In genomic region chr7:123120286-123120685, GRCh38 we compare ENCODE assay signal across 24 cellular contexts.
A peak's percentile ranks its signal among the peaks of the same experiment; 100 is the strongest.
DNase-seq lines count a peak whose midpoint lies in the region; ATAC-seq and TF ChIP-seq lines count a peak whose summit lies in the region.
"Had no signal": no experiment of that assay in that cellular context is flagged by ENCODE, and none has a peak within 500 bp of the region (broad histone marks: within the 10 kb centered on the region; RNA-seq: fewer than 3 reads in every experiment).

No MANE protein-coding gene starts in this region.

- H3K27me3 Mint-ChIP-seq in Caco-2 (ENCODE audit: insufficient read depth, unreplicated experiment) = no peaks in the 10 kb centered on the region
- H3K27me3 Mint-ChIP-seq: central memory CD8-positive, alpha-beta T cell had no signal

- no peaks in the 10 kb centered on the region for H3K4me1 Mint-ChIP-seq in Caco-2 (ENCODE audit: low read depth, unreplicated experiment)
- H3K4me1 Mint-ChIP-seq: central memory CD8-positive, alpha-beta T cell; nephron had no signal

- H3K36me3 ChIP-seq in SJSA1 (no peaks in the 10 kb centered on the region), Caco-2 (ENCODE audit: control insufficient read depth, insufficient read depth, low read length) (no peaks in the 10 kb centered on the region)
- H3K36me3 ChIP-seq: adrenal gland, gastrocnemius medialis, sigmoid colon had no signal

- peaks cover 23% of the 10 kb centered on the region for H3K4me1 ChIP-seq in SJSA1 (replicated peaks)
- no peaks in the 10 kb centered on the region for H3K4me1 ChIP-seq in Caco-2
- H3K4me1 ChIP-seq: adrenal gland, gastrocnemius medialis, sigmoid colon had no signal

- H3K27me3 ChIP-seq in SJSA1 (replicated peaks) (no peaks in the 10 kb centered on the region), Caco-2 (replicated peaks; ENCODE audit: control insufficient read depth, insufficient read depth, low read length) (no peaks in the 10 kb centered on the region)
- H3K27me3 ChIP-seq: adrenal gland, gastrocnemius medialis, sigmoid colon had no signal

- peak; percentile 0 for DNase-seq in ELR (ENCODE audit: low read depth)
- peak in 1 of 2 experiments; percentile 63 for DNase-seq in SJSA1 (ENCODE audit: low read depth in 1 of 2, low spot score in 2 of 2)
- DNase-seq in epithelial cell of proximal tubule (ENCODE audit: low read depth) = peak; percentile 15
- peak; percentile 42 for DNase-seq in myocyte (ENCODE audit: low read depth)
- DNase-seq in Caco-2 = no peak
- DNase-seq: activated CD4-positive, CD25-positive, alpha-beta regulatory T cell treated with anti-CD3 and anti-CD28 coated beads, Interleukin-2, amount 50 U/mL, for 72 hours; activated CD8-positive, alpha-beta T cell treated with anti-CD3 and anti-CD28 coated beads, Interleukin-2, amount 10 ng/mL, durations not matched to agents 7 days and 5 days; adrenal gland; CD8-positive, alpha-beta T cell; DMS153; dorsolateral prefrontal cortex; gastrocnemius medialis; HFFc6; KG1; left cardiac atrium; MV-4-11; NCI-H526 treated with DMSO at 0.1 percent for 48 hours; sigmoid colon; SW 1271 had no signal

- H3K4me3 Mint-ChIP-seq in Caco-2 (ENCODE audit: unreplicated experiment) = no peak overlapping the region
- H3K4me3 Mint-ChIP-seq: activated CD8-positive, alpha-beta T cell treated with anti-CD3 and anti-CD28 coated beads, Interleukin-2, amount 10 ng/mL, durations not matched to agents 7 days and 5 days; CD8-positive, alpha-beta T cell; central memory CD8-positive, alpha-beta T cell; HFFc6; nephron had no signal

- no peak overlapping the region for H3K27ac Mint-ChIP-seq in Caco-2 (ENCODE audit: unreplicated experiment)
- H3K27ac Mint-ChIP-seq: activated CD8-positive, alpha-beta T cell treated with anti-CD3 and anti-CD28 coated beads, Interleukin-2, amount 10 ng/mL, durations not matched to agents 7 days and 5 days; CD8-positive, alpha-beta T cell; HFFc6; nephron had no signal

- H3K36me3 Mint-ChIP-seq in Caco-2 (ENCODE audit: insufficient read depth, unreplicated experiment) = no peaks in the 10 kb centered on the region
- H3K36me3 Mint-ChIP-seq: CD8-positive, alpha-beta T cell had no signal

- H3K27ac ChIP-seq in SJSA1 = peak overlapping the region; percentile 44
- H3K27ac ChIP-seq: adrenal gland, dorsolateral prefrontal cortex, gastrocnemius medialis, sigmoid colon had no signal

- intact Hi-C loops in Caco-2 (cut with micrococcal nuclease; ENCODE audit: unreplicated experiment) = no loop called here

- H3K9me3 ChIP-seq in SJSA1 (replicated peaks) (no peaks in the 10 kb centered on the region), Caco-2 (no peaks in the 10 kb centered on the region)
- H3K9me3 ChIP-seq: adrenal gland, gastrocnemius medialis, sigmoid colon had no signal

- H3K4me3 ChIP-seq in SJSA1 (no peak overlapping the region), epithelial cell of proximal tubule (ENCODE audit: low read depth, low read length) (no peak overlapping the region), Caco-2 (ENCODE audit: low read depth, low read length) (no peak overlapping the region)
- H3K4me3 ChIP-seq: adrenal gland, dorsolateral prefrontal cortex, gastrocnemius medialis, sigmoid colon had no signal

- POLR2A ChIA-PET in Caco-2 (lab: Charles Lee) = no interaction called here

- CTCF ChIA-PET in Caco-2 (lab: Charles Lee) = no interaction called here

- ATAC-seq in HG03095 (IDR thresholded peaks at IDR 0.05; ENCODE audit: unreplicated experiment) = no peak
- ATAC-seq in HG02840 (IDR thresholded peaks at IDR 0.05; ENCODE audit: low FRiP score, unreplicated experiment) = no peak
- no peak for ATAC-seq in GM19395 (IDR thresholded peaks at IDR 0.05; ENCODE audit: unreplicated experiment)
- ATAC-seq: activated CD8-positive, alpha-beta T cell treated with anti-CD3 and anti-CD28 coated beads, Interleukin-2, amount 10 ng/mL, durations not matched to agents 7 days and 5 days; CD8-positive, alpha-beta T cell; gastrocnemius medialis; left cardiac atrium had no signal

- TF ChIP-seq CTCF in epithelial cell of proximal tubule (conservative IDR thresholded peaks at IDR 0.05; ENCODE audit: low read depth, low read length) (no peak), Caco-2 (IDR thresholded peaks at IDR 0.05; ENCODE audit: insufficient read depth in 1 of 2, low read depth in 1 of 2, low read length in 1 of 2, severe bottlenecking in 1 of 2, unreplicated experiment in 1 of 2) (no peak)

- BruUV-seq in Caco-2 (replicated peaks; lab: Mats Ljungman, UMichigan) = no TSS peak

- no peaks in the 10 kb centered on the region for H3K9me3 Mint-ChIP-seq in Caco-2 (ENCODE audit: unreplicated experiment)
- H3K9me3 Mint-ChIP-seq: nephron had no signal

Comparison
In these comparisons a context has a peak if more than half of its experiments do, and no peak if none do; other contexts are left out.
1. DNase-seq: peak in ELR (single experiment), epithelial cell of proximal tubule (single experiment) and myocyte (single experiment); none in Caco-2 (0 of 2).